Comparison of ENCODE assay signal across 34 cellular contexts in the genomic region with DNA sequence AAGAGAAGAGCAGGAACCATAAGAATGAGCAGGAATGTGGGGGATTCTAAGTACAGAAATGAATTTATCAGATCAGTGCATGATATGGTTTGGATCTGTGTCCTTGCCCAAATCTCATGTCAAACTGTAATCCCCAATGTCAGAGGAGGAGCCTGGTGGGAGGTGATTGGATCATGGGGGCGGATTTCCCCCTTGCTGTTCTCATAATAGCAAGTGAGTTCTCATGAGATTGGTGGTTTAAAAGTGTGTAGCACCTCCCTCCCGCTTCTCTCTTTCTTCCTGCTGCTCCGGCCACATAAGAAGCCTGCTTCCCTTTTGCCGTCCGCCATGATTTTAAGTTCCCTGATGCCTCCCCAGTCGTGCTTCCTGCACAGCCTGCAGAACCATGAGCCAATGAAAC. TPM values are rescaled to one million over a fixed set of nuclear protein-coding genes. Genes with fewer than 3 reads are reported as not detected.
"Had no signal": no experiment of that assay in that cellular context is flagged by ENCODE, and none has a peak within 500 bp of the region (broad histone marks: within the 10 kb centered on the region; RNA-seq: fewer than 3 reads in every experiment).

No MANE protein-coding gene starts in this region.

- H3K27ac ChIP-seq: ascending aorta, body of pancreas, coronary artery, SK-N-MC had no signal

- DNase-seq: activated CD4-positive, alpha-beta T cell treated with anti-CD3 and anti-CD28 coated beads for 48 hours; activated CD4-positive, alpha-beta T cell treated with anti-CD3 and anti-CD28 coated beads, Interleukin-2, amount 50 U/mL, for 4 hours; activated CD4-positive, CD25-positive, alpha-beta regulatory T cell treated with anti-CD3 and anti-CD28 coated beads, Interleukin-2, amount 50 U/mL, for 72 hours; activated CD8-positive, alpha-beta memory T cell treated with anti-CD3 and anti-CD28 coated beads, Interleukin-2, amount 50 U/mL, for 48 hours; activated CD8-positive, alpha-beta T cell treated with anti-CD3 and anti-CD28 coated beads, Interleukin-2, amount 10 ng/mL, durations not matched to agents 7 days and 5 days; activated effector memory CD4-positive, alpha-beta T cell treated with Interleukin-2 at 50 U/mL for 16 hours; activated naive CD4-positive, alpha-beta T cell; activated naive CD8-positive, alpha-beta T cell treated with anti-CD3 and anti-CD28 coated beads, Interleukin-2, amount 50 U/mL, for 24 hours; activated T-cell treated with anti-CD3 and anti-CD28 coated beads, Interleukin-2, amount 50 U/mL, for 24 hours; amniotic stem cell; body of pancreas; central memory CD4-positive, alpha-beta T cell; Kasumi-1; NCI-H1092; NCI-H1417; NCI-H1694; NCI-H2029; NCI-H2107; NCI-H345; NCI-H510A; NCI-H526 treated with DMSO at 0.1 percent for 48 hours; NK-92 treated with Interleukin-12 subunit alpha and Interleukin-12 subunit beta, amount 100 ng/mL, for 24 hours; RPMI8226; T-helper 1 cell had no signal

- H3K9me3 Mint-ChIP-seq: activated naive CD4-positive, alpha-beta T cell treated with anti-CD3 and anti-CD28 coated beads, Interleukin-2, amount 50 U/mL, for 24 hours; activated naive CD8-positive, alpha-beta T cell treated with anti-CD3 and anti-CD28 coated beads, Interleukin-2, amount 50 U/mL, for 24 hours; activated T-cell treated with anti-CD3 and anti-CD28 coated beads, Interleukin-2, amount 50 U/mL, for 24 hours; activated T-helper 1 cell treated with anti-CD3 and anti-CD28 coated beads, Interleukin-12 subunit alpha, Interleukin-12 subunit beta, Interleukin-2, Interleukin-4 antibody, amounts not matched to agents 30 ng/mL and 10 ng/mL and 1 ng/mL, durations not matched to agents 14 hours and 24 hours and 36 hours; WTC11 had no signal

- FAIRE-seq: bronchial epithelial cell had no signal

- H3K9me3 ChIP-seq: ascending aorta, body of pancreas had no signal

- ATAC-seq: activated CD8-positive, alpha-beta T cell treated with anti-CD3 and anti-CD28 coated beads, Interleukin-2, amount 10 ng/mL, durations not matched to agents 7 days and 5 days; activated naive CD8-positive, alpha-beta T cell treated with anti-CD3 and anti-CD28 coated beads, Interleukin-2, amount 50 U/mL, for 24 hours; body of pancreas; Right ventricle myocardium inferior; WTC11 had no signal

- H3K4me1 ChIP-seq: ascending aorta had no signal

- H3K4me3 Mint-ChIP-seq: activated CD8-positive, alpha-beta T cell treated with anti-CD3 and anti-CD28 coated beads, Interleukin-2, amount 10 ng/mL, durations not matched to agents 7 days and 5 days; activated naive CD4-positive, alpha-beta T cell treated with anti-CD3 and anti-CD28 coated beads, Interleukin-2, amount 50 U/mL, for 24 hours; activated naive CD8-positive, alpha-beta T cell treated with anti-CD3 and anti-CD28 coated beads, Interleukin-2, amount 50 U/mL, for 24 hours; activated T-cell treated with anti-CD3 and anti-CD28 coated beads, Interleukin-2, amount 50 U/mL, for 24 hours; activated T-helper 1 cell treated with anti-CD3 and anti-CD28 coated beads, Interleukin-12 subunit alpha, Interleukin-12 subunit beta, Interleukin-2, Interleukin-4 antibody, amounts not matched to agents 30 ng/mL and 10 ng/mL and 1 ng/mL, durations not matched to agents 14 hours and 24 hours and 36 hours; WTC11 had no signal

- H3K27ac Mint-ChIP-seq: activated CD8-positive, alpha-beta T cell treated with anti-CD3 and anti-CD28 coated beads, Interleukin-2, amount 10 ng/mL, durations not matched to agents 7 days and 5 days; activated naive CD4-positive, alpha-beta T cell treated with anti-CD3 and anti-CD28 coated beads, Interleukin-2, amount 50 U/mL, for 24 hours; activated naive CD8-positive, alpha-beta T cell treated with anti-CD3 and anti-CD28 coated beads, Interleukin-2, amount 50 U/mL, for 24 hours; activated T-cell treated with anti-CD3 and anti-CD28 coated beads, Interleukin-2, amount 50 U/mL, for 24 hours; activated T-helper 1 cell treated with anti-CD3 and anti-CD28 coated beads, Interleukin-12 subunit alpha, Interleukin-12 subunit beta, Interleukin-2, Interleukin-4 antibody, amounts not matched to agents 30 ng/mL and 10 ng/mL and 1 ng/mL, durations not matched to agents 14 hours and 24 hours and 36 hours; WTC11 had no signal

- H3K27me3 ChIP-seq: ascending aorta, body of pancreas had no signal

- H3K27me3 Mint-ChIP-seq: activated naive CD4-positive, alpha-beta T cell treated with anti-CD3 and anti-CD28 coated beads, Interleukin-2, amount 50 U/mL, for 24 hours; activated naive CD8-positive, alpha-beta T cell treated with anti-CD3 and anti-CD28 coated beads, Interleukin-2, amount 50 U/mL, for 24 hours; activated T-cell treated with anti-CD3 and anti-CD28 coated beads, Interleukin-2, amount 50 U/mL, for 24 hours had no signal

- H3K36me3 ChIP-seq: ascending aorta had no signal

- H3K4me3 ChIP-seq: ascending aorta, body of pancreas, coronary artery, SK-N-MC had no signal

RNA-seq across cellular contexts. Expression of a gene that starts 49.2 kb away (rescaled TPM):
- total RNA-seq: activated CD8-positive, alpha-beta T cell treated with anti-CD3 and anti-CD28 coated beads, Interleukin-2, amount 10 ng/mL, durations not matched to agents 7 days and 5 days; activated T-helper 1 cell treated with anti-CD3 and anti-CD28 coated beads, Interleukin-12 subunit alpha, Interleukin-12 subunit beta, Interleukin-2, Interleukin-4 antibody, amounts not matched to agents 30 ng/mL and 10 ng/mL and 1 ng/mL, durations not matched to agents 14 hours and 24 hours and 36 hours; ascending aorta; body of pancreas; bronchial epithelial cell; chondrocyte; Right ventricle myocardium inferior; T-helper 2 cell treated with Interferon-gamma antibody and Interleukin-4, amounts not matched to agents 100 ng/mL and 5 ng/mL, for 36 hours had no signal
